ENCODE assay signal across 1 cellular context in the genomic region with DNA sequence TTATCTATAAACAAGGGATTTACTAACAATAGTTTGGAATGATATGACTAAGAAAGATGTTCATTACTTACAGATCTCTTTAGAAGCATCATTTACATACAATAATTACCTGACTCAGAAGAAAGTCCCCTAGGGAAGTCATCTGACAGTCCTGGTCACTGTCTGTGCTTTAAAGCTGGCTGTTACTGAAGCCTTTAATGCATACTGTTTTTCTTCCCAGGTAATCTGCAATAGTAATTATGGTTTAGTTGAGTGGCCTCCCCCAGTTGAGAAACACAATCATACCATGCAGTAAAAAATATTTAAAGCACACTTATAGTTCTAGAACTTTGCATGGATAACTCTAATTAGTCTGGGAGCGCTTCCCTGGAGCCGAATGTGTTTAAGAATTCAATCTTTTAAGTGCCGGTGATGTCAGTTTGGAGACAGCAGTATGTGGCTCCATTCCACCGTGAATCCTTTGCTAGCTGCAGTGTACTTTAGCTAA.
A peak's percentile ranks its signal among the peaks of the same experiment; 100 is the strongest.
TF ChIP-seq lines count a peak whose summit lies in the region.

No MANE protein-coding gene starts in this region.

TF ChIP-seq in GM12878, 131 proteins besides CTCF, POLR2A, EP300 and RAD21 (continued from another document):
- no peak for TF ChIP-seq BCLAF1 (IDR thresholded peaks at IDR 0.05)
- TF ChIP-seq STAT3 (IDR thresholded peaks at IDR 0.05; ENCODE audit: low read depth, low read length), result no peak
- TF ChIP-seq SMC3 (IDR thresholded peaks at IDR 0.05; ENCODE audit: borderline replicate concordance, low read length), result no peak
- TF ChIP-seq, protein P1, sequence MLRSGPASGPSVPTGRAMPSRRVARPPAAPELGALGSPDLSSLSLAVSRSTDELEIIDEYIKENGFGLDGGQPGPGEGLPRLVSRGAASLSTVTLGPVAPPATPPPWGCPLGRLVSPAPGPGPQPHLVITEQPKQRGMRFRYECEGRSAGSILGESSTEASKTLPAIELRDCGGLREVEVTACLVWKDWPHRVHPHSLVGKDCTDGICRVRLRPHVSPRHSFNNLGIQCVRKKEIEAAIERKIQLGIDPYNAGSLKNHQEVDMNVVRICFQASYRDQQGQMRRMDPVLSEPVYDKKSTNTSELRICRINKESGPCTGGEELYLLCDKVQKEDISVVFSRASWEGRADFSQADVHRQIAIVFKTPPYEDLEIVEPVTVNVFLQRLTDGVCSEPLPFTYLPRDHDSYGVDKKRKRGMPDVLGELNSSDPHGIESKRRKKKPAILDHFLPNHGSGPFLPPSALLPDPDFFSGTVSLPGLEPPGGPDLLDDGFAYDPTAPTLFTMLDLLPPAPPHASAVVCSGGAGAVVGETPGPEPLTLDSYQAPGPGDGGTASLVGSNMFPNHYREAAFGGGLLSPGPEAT (IDR thresholded peaks at IDR 0.05; ENCODE audit: low read depth), result peak; percentile 38; the same call in 1 of the 2 replicates
- TF ChIP-seq, protein P2, sequence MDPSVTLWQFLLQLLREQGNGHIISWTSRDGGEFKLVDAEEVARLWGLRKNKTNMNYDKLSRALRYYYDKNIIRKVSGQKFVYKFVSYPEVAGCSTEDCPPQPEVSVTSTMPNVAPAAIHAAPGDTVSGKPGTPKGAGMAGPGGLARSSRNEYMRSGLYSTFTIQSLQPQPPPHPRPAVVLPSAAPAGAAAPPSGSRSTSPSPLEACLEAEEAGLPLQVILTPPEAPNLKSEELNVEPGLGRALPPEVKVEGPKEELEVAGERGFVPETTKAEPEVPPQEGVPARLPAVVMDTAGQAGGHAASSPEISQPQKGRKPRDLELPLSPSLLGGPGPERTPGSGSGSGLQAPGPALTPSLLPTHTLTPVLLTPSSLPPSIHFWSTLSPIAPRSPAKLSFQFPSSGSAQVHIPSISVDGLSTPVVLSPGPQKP (IDR thresholded peaks at IDR 0.05; ENCODE audit: low read depth, low read length), result no peak
- no peak for TF ChIP-seq EED (IDR thresholded peaks at IDR 0.05; ENCODE audit: low read depth)
- no peak for TF ChIP-seq WRNIP1 (IDR thresholded peaks at IDR 0.05; ENCODE audit: borderline replicate concordance, low read depth, low read length)
